Comparison of ENCODE assay signal across 8 cellular contexts in the genomic region with DNA sequence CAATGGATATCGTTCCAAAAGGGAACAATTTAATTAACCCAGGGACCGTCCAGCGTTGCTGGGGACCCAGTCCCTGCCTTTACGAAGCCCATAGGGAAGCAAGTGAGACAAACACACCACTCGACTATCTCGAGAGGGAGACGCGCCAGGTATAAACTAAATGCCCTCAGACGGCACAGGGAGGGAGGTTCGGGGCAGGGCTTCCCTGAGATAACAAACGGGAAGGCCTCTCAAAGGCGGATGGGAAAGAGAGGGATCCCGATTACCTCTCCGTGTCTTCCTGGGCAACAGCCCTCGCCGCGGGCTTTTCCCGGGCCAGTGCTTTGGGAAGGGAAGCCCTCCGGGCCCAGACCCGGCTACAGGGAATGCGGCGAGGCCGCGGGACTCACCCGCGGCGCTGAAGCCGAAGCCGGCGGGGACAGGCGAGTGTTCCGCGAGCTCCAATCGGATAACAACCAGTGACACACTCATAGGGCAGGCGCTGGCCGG. TPM values are rescaled to one million over a fixed set of nuclear protein-coding genes. Genes with fewer than 3 reads are reported as not detected.
DNase-seq lines count a peak whose midpoint lies in the region; ATAC-seq and TF ChIP-seq lines count a peak whose summit lies in the region.

No MANE protein-coding gene starts in this region.

- no peaks in the 10 kb centered on the region for H3K27me3 ChIP-seq in BJ (ENCODE audit: control insufficient read depth, insufficient read depth, low read length)
- H3K27me3 ChIP-seq in KMS-11 (ENCODE audit: insufficient read depth, low read depth): no peaks in the 10 kb centered on the region
- no peaks in the 10 kb centered on the region for H3K27me3 ChIP-seq in lower lobe of right lung (ENCODE audit: low read depth)
- H3K27me3 ChIP-seq in upper lobe of left lung: no peaks in the 10 kb centered on the region

- H3K36me3 ChIP-seq in BJ (ENCODE audit: control insufficient read depth, insufficient read depth, low read length): peaks cover 4% of the 10 kb centered on the region
- no peaks in the 10 kb centered on the region for H3K36me3 ChIP-seq in KMS-11 (ENCODE audit: insufficient read depth)
- peaks cover 31% of the 10 kb centered on the region for H3K36me3 ChIP-seq in lower lobe of right lung
- H3K36me3 ChIP-seq in upper lobe of left lung: peaks cover 12 to 30% (median 18%) of the 10 kb centered on the region in 4 donors

- peaks cover 35% of the 10 kb centered on the region for H3K4me1 Mint-ChIP-seq in brain

- peaks cover 23% of the 10 kb centered on the region for H3K79me2 ChIP-seq in KMS-11 (ENCODE audit: insufficient read depth, low read depth)

- H3K27me3 Mint-ChIP-seq in brain: peaks cover 22% of the 10 kb centered on the region

- POLR2A ChIA-PET in BJ (lab: Charles Lee): interaction anchor here (0.6 kb wide), 2 partner anchors 44 to 90 kb away, joined by 3 to 22 read pairs; no protein-coding TSS in a partner anchor

- intact Hi-C loops in lower lobe of right lung (cut with DNase I): no loop called here

- ATAC-seq in GM19467 (IDR thresholded peaks at IDR 0.05; ENCODE audit: unreplicated experiment) (peak; percentile 13), lower lobe of right lung (peak; percentile 17 to 44), upper lobe of left lung (ENCODE audit: low FRiP score in 2 of 2) (peak; percentile 18 to 26)

- H3K4me1 ChIP-seq in KMS-11 (ENCODE audit: low read depth, poor library complexity, severe bottlenecking) (peaks cover 26% of the 10 kb centered on the region), lower lobe of right lung (peaks cover 31% of the 10 kb centered on the region), upper lobe of left lung (peaks cover 19 to 33% (median 21%) of the 10 kb centered on the region in 4 donors)

- TF ChIP-seq POLR2A in upper lobe of left lung (IDR thresholded peaks at IDR 0.05): no peak

- DNase-seq in BJ (ENCODE audit: low read depth): no peak
- peak; percentile 46 for DNase-seq in lower lobe of right lung
- DNase-seq in upper lobe of left lung: peak in 1 of 2 donors; percentile 25
- no peak for DNase-seq in NCI-H345 (lab: John Stamatoyannopoulos, UW)
- no peak for DNase-seq in NCI-H1417 treated with DMSO at 0.1 percent for 48 hours (lab: John Stamatoyannopoulos, UW)

- peak overlapping the region; percentile 73 for H3K9ac ChIP-seq in KMS-11

- peaks cover 0 to 6% (median 0%) of the 10 kb centered on the region in 5 experiments for H3K9me3 Mint-ChIP-seq in brain

- peak overlapping the region; percentile 75 for H2AFZ ChIP-seq in KMS-11 (ENCODE audit: low read depth)

- TF ChIP-seq EP300 in upper lobe of left lung (IDR thresholded peaks at IDR 0.05): no peak

- H3K36me3 Mint-ChIP-seq in brain: peaks cover 32% of the 10 kb centered on the region

- H3K4me2 ChIP-seq in KMS-11: peak overlapping the region; percentile 78

- no peaks in the 10 kb centered on the region for H3K9me3 ChIP-seq in lower lobe of right lung
- H3K9me3 ChIP-seq in upper lobe of left lung: no peaks in the 10 kb centered on the region

- peak overlapping the region; percentile 55 for H3K27ac ChIP-seq in KMS-11
- peak overlapping the region; percentile 90 for H3K27ac ChIP-seq in lower lobe of right lung
- peak overlapping the region; percentile 85 to 93 (median 90) for H3K27ac ChIP-seq in upper lobe of left lung

- WGBS in upper lobe of left lung, 2 donors: 0 to 1% methylated on average over 11 to 14 of the region's 36 CpGs

- TF ChIP-seq CTCF in BJ (IDR thresholded peaks at IDR 0.05; ENCODE audit: insufficient read depth, low read depth, low read length) (no peak), KMS-11 (conservative IDR thresholded peaks at IDR 0.05; ENCODE audit: low read depth, low read length) (no peak), brain (conservative IDR thresholded peaks at IDR 0.05) (no peak), lower lobe of right lung (IDR thresholded peaks at IDR 0.05) (no peak), upper lobe of left lung (IDR thresholded peaks at IDR 0.05) (no peak)

- H3K4me3 ChIP-seq in BJ (ENCODE audit: low read depth, low read length) (peak overlapping the region; percentile 85), KMS-11 (IDR thresholded peaks at IDR 0.05; ENCODE audit: insufficient read depth, low read depth, low read length) (no peak overlapping the region), lower lobe of right lung (peak overlapping the region; percentile 94), upper lobe of left lung (peak overlapping the region; percentile 70 to 100 (median 83))

- no peaks in the 10 kb centered on the region for H4K20me1 ChIP-seq in KMS-11 (ENCODE audit: insufficient read depth)

- H3K27ac Mint-ChIP-seq in brain: peak overlapping the region; percentile 90 to 97 (median 97)

- peak overlapping the region; percentile 92 to 98 (median 97) for H3K4me3 Mint-ChIP-seq in brain

- CTCF ChIA-PET in BJ (lab: Yijun Ruan, JAX): interaction anchor here (1.1 to 3.6 kb wide), 3 partner anchors 12 to 289 kb away, joined by 3 to 26 read pairs (median 6); no protein-coding TSS in a partner anchor

RNA-seq across cellular contexts. Expression of gene BRAP, which starts 0.4 kb away (rescaled TPM):
- polyA plus RNA-seq in BJ (2011; rRNA removed): 15.8 and 21.8 TPM in 2 replicates
- 14.6 and 20.9 TPM in 2 replicates for polyA minus RNA-seq in BJ (2011; rRNA and poly(A)+ RNA removed)
- polyA plus RNA-seq in brain (ENCODE audit: insufficient read depth, low read depth, low replicate concordance): 19.6 TPM
- total RNA-seq in lower lobe of right lung: 16.7 TPM
- total RNA-seq in upper lobe of left lung: 10 to 100 TPM; 11.0 to 17.8 (median 15.5) TPM

RNA-seq across cellular contexts. Expression of gene ACAD10, which starts 0.5 kb away (rescaled TPM):
- polyA plus RNA-seq in BJ (2011; rRNA removed) (9.9 and 15.4 TPM in 2 replicates), brain (ENCODE audit: insufficient read depth, low read depth, low replicate concordance) (15.8 TPM)
- 10.3 and 13.4 TPM in 2 replicates for polyA minus RNA-seq in BJ (2011; rRNA and poly(A)+ RNA removed)
- total RNA-seq in lower lobe of right lung (24.0 TPM), upper lobe of left lung (10 to 100 TPM; 16.7 to 83.8 (median 27.0) TPM)
